11 cellular contexts compared by ENCODE assay signal in the genomic region with DNA sequence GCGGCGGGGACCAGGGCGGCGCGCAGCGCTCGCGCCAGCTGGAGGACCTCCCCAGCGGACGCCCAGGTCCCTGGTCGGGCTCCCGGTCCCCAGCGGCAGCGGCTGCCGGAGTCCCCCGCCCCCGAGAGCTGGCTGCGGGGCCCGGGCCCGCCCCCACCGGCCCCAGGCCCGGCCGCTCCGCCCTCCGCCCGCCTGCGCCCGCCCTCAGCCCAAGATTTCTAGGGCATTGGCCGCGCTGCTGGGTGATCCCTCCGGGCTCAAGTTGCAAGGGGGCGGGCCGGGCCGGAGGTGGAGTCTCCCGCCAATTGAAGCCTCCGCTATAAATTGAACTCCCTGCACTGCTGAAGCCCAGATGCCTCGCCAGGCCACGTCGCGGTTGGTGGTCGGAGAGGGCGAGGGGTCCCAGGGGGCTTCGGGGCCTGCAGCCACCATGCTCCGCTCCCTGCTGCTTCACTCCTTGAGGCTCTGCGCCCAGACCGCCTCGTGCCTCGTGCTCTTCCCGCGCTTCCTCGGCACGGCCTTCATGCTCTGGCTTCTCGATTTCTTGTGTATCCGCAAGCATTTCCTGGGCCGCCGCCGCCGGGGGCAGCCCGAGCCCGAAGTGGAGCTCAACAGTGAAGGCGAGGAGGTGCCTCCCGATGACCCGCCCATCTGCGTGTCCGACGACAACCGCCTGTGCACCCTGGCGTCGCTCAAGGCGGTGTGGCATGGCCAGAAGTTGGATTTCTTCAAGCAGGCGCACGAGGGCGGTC. TPM values are rescaled to one million over a fixed set of nuclear protein-coding genes. Genes with fewer than 3 reads are reported as not detected.
DNase-seq lines count a peak whose midpoint lies in the region; ATAC-seq and TF ChIP-seq lines count a peak whose summit lies in the region.
"Had no signal": no experiment of that assay in that cellular context is flagged by ENCODE, and none has a peak within 500 bp of the region (broad histone marks: within the 10 kb centered on the region; RNA-seq: fewer than 3 reads in every experiment).

A gene (plus strand): TSS at position 351 of the 752 bp plus-strand sequence.

- H3K4me1 Mint-ChIP-seq in central memory CD8-positive, alpha-beta T cell, result peaks cover 6% of the 10 kb centered on the region
- peaks cover 0 to 4% of the 10 kb centered on the region in 2 donors for H3K4me1 Mint-ChIP-seq in natural killer cell treated with Interleukin-12 subunit alpha and Interleukin-12 subunit beta and Interleukin-15 and Interleukin-18, amount 100 ng/mL, for 72 hours (ENCODE audit: low read depth in 2 of 2)

- H3K9me3 ChIP-seq in A673 (ENCODE audit: low read depth, low read length, poor library complexity, severe bottlenecking) (peaks cover 5% of the 10 kb centered on the region), HEK293 (ENCODE audit: control insufficient read depth, insufficient read depth, low read depth, low read length) (no peaks in the 10 kb centered on the region)
- H3K9me3 ChIP-seq: HAP-1 had no signal

- CTCF ChIA-PET in A673 (lab: Charles Lee), result no interaction called here
- CTCF ChIA-PET in HEK293 (lab: Yijun Ruan, JAX), result no interaction called here

- peaks cover 88% of the 10 kb centered on the region for H3K27me3 ChIP-seq in A673 (replicated peaks; ENCODE audit: insufficient read depth, low read depth, low read length, poor library complexity)

- peaks cover 69% of the 10 kb centered on the region for H3K27me3 Mint-ChIP-seq in central memory CD8-positive, alpha-beta T cell
- H3K27me3 Mint-ChIP-seq in natural killer cell treated with Interleukin-12 subunit alpha and Interleukin-12 subunit beta and Interleukin-15 and Interleukin-18, amount 100 ng/mL, for 72 hours, result peaks cover 35 to 48% of the 10 kb centered on the region in 2 donors

- H3K27ac Mint-ChIP-seq in central memory CD8-positive, alpha-beta T cell (ENCODE audit: low read depth), result peak within 1 kb of the TSS; percentile 73
- no peak within 1 kb of the TSS for H3K27ac Mint-ChIP-seq in natural killer cell treated with Interleukin-12 subunit alpha and Interleukin-12 subunit beta and Interleukin-15 and Interleukin-18, amount 100 ng/mL, for 72 hours

- H3K4me1 ChIP-seq in A673 (ENCODE audit: insufficient read depth, low read length, poor library complexity, severe bottlenecking) (no peaks in the 10 kb centered on the region), HEK293 (ENCODE audit: control insufficient read depth, insufficient read depth, low read length) (no peaks in the 10 kb centered on the region; the same call in 1 of the 2 replicates)
- H3K4me1 ChIP-seq: HAP-1 had no signal

- H3K27ac ChIP-seq in A673 (ENCODE audit: low read depth, low read length, poor library complexity, severe bottlenecking) (no peak within 1 kb of the TSS), HEK293 (ENCODE audit: extremely low read depth, low read depth, low read length) (no peak within 1 kb of the TSS)
- H3K27ac ChIP-seq: HL-60 had no signal

- POLR2A ChIA-PET in A673 (lab: Charles Lee; ENCODE audit: low non-redundant PET), result no interaction called here
- POLR2A ChIA-PET in HEK293 (lab: Yijun Ruan, JAX), result no interaction called here

- H3K4me3 Mint-ChIP-seq in central memory CD8-positive, alpha-beta T cell, result no peak within 1 kb of the TSS
- H3K4me3 Mint-ChIP-seq in natural killer cell treated with Interleukin-12 subunit alpha and Interleukin-12 subunit beta and Interleukin-15 and Interleukin-18, amount 100 ng/mL, for 72 hours, result no peak within 1 kb of the TSS

- DNase-seq in A673 (ENCODE audit: low spot score) (peak; percentile 67), G401 (ENCODE audit: low spot score) (no peak)
- DNase-seq in central memory CD8-positive, alpha-beta T cell (ENCODE audit: low spot score in 2 of 2), result no peak
- DNase-seq in natural killer cell treated with Interleukin-12 subunit alpha and Interleukin-12 subunit beta and Interleukin-15 and Interleukin-18, amount 100 ng/mL, for 72 hours (ENCODE audit: low spot score), result peak; percentile 54
- DNase-seq: NCI-H2029 had no signal

- TF ChIP-seq CTCF in A673 (conservative IDR thresholded peaks at IDR 0.05; ENCODE audit: low read depth, low read length) (no peak), HEK293 (tag by site-specific recombination; IDR thresholded peaks at IDR 0.05) (no peak)

- no peak for ATAC-seq in central memory CD8-positive, alpha-beta T cell (replicated peaks; ENCODE audit: extremely low read depth, poor library complexity, severe bottlenecking)
- ATAC-seq in natural killer cell treated with Interleukin-12 subunit alpha and Interleukin-12 subunit beta and Interleukin-15 and Interleukin-18, amount 100 ng/mL, for 72 hours, result no peak
- ATAC-seq in HG03159 (IDR thresholded peaks at IDR 0.05; ENCODE audit: unreplicated experiment) (no peak), GM18867 (IDR thresholded peaks at IDR 0.05; ENCODE audit: unreplicated experiment) (no peak), GM21737 (IDR thresholded peaks at IDR 0.05; ENCODE audit: unreplicated experiment) (no peak)

- no peaks in the 10 kb centered on the region for H3K9me3 Mint-ChIP-seq in central memory CD8-positive, alpha-beta T cell
- no peaks in the 10 kb centered on the region for H3K9me3 Mint-ChIP-seq in natural killer cell treated with Interleukin-12 subunit alpha and Interleukin-12 subunit beta and Interleukin-15 and Interleukin-18, amount 100 ng/mL, for 72 hours

- BruUV-seq in A673 (replicated peaks; lab: Mats Ljungman, UMichigan), result no TSS peak

- peaks cover 3% of the 10 kb centered on the region for H3K36me3 Mint-ChIP-seq in central memory CD8-positive, alpha-beta T cell (ENCODE audit: insufficient read depth)
- H3K36me3 Mint-ChIP-seq in natural killer cell treated with Interleukin-12 subunit alpha and Interleukin-12 subunit beta and Interleukin-15 and Interleukin-18, amount 100 ng/mL, for 72 hours, result no peaks in the 10 kb centered on the region

- intact Hi-C loops in A673 (cut with micrococcal nuclease; ENCODE audit: unreplicated experiment), result no loop called here

- in situ Hi-C loops in G401 (cut with HindIII; ENCODE audit: low sequenced_read_pairs), result no loop called here

- H3K36me3 ChIP-seq in A673 (ENCODE audit: insufficient read depth, low read length, poor library complexity, severe bottlenecking) (no peaks in the 10 kb centered on the region), HEK293 (ENCODE audit: control insufficient read depth in 2 of 2, insufficient read depth in 1 of 2, low read length in 2 of 2) (no peaks in the 10 kb centered on the region)
- H3K36me3 ChIP-seq: HAP-1 had no signal

- H3K4me3 ChIP-seq in A673 (ENCODE audit: low read depth, low read length, poor library complexity, severe bottlenecking) (no peak within 1 kb of the TSS), HEK293 (ENCODE audit: low read depth, low read length) (no peak within 1 kb of the TSS)
- H3K4me3 ChIP-seq: HAP-1 had no signal

TF ChIP-seq in HEK293, 187 proteins besides CTCF, POLR2A, EP300 and RAD21 (continues in another document):
- TF ChIP-seq ZNF529 (tag by site-specific recombination; IDR thresholded peaks at IDR 0.05; ENCODE audit: insufficient replicate concordance) (no peak), ZNF2 (tag by site-specific recombination; IDR thresholded peaks at IDR 0.05) (no peak), ZNF555 (tag by site-specific recombination; conservative IDR thresholded peaks at IDR 0.05) (no peak), ZNF747 (tag by site-specific recombination; IDR thresholded peaks at IDR 0.05) (no peak), SP7 (tag by site-specific recombination; IDR thresholded peaks at IDR 0.05) (0 out of 2 replicates have a peak, but pooled peaks have one; percentile 14), ZNF624 (tag by site-specific recombination; IDR thresholded peaks at IDR 0.05) (no peak), ZNF837 (tag by site-specific recombination; IDR thresholded peaks at IDR 0.05) (no peak), ZNF169 (tag by site-specific recombination; IDR thresholded peaks at IDR 0.05) (no peak), GLI4 (tag by site-specific recombination; IDR thresholded peaks at IDR 0.05) (no peak), ZFHX2 (tag by site-specific recombination; conservative IDR thresholded peaks at IDR 0.05) (peak; percentile 61)
- TF ChIP-seq, protein P1, sequence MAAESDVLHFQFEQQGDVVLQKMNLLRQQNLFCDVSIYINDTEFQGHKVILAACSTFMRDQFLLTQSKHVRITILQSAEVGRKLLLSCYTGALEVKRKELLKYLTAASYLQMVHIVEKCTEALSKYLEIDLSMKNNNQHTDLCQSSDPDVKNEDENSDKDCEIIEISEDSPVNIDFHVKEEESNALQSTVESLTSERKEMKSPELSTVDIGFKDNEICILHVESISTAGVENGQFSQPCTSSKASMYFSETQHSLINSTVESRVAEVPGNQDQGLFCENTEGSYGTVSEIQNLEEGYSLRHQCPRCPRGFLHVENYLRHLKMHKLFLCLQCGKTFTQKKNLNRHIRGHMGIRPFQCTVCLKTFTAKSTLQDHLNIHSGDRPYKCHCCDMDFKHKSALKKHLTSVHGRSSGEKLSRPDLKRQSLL (tag by site-specific recombination; IDR thresholded peaks at IDR 0.05), result no peak
- TF ChIP-seq, protein P2, sequence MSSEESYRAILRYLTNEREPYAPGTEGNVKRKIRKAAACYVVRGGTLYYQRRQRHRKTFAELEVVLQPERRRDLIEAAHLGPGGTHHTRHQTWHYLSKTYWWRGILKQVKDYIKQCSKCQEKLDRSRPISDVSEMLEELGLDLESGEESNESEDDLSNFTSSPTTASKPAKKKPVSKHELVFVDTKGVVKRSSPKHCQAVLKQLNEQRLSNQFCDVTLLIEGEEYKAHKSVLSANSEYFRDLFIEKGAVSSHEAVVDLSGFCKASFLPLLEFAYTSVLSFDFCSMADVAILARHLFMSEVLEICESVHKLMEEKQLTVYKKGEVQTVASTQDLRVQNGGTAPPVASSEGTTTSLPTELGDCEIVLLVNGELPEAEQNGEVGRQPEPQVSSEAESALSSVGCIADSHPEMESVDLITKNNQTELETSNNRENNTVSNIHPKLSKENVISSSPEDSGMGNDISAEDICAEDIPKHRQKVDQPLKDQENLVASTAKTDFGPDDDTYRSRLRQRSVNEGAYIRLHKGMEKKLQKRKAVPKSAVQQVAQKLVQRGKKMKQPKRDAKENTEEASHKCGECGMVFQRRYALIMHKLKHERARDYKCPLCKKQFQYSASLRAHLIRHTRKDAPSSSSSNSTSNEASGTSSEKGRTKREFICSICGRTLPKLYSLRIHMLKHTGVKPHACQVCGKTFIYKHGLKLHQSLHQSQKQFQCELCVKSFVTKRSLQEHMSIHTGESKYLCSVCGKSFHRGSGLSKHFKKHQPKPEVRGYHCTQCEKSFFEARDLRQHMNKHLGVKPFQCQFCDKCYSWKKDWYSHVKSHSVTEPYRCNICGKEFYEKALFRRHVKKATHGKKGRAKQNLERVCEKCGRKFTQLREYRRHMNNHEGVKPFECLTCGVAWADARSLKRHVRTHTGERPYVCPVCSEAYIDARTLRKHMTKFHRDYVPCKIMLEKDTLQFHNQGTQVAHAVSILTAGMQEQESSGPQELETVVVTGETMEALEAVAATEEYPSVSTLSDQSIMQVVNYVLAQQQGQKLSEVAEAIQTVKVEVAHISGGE (tag by site-specific recombination; conservative IDR thresholded peaks at IDR 0.05; ENCODE audit: low read depth), result no peak

RNA-seq across cellular contexts. Expression of the gene that starts here (rescaled TPM):
- total RNA-seq in A673 (2021), result not detected in 2 replicates
- not detected for total RNA-seq in natural killer cell treated with Interleukin-12 subunit alpha and Interleukin-12 subunit beta and Interleukin-15 and Interleukin-18, amount 100 ng/mL, for 72 hours
- total RNA-seq in G401 (2014; rRNA removed; shearing (Covaris generic)), result not detected in 2 replicates

Comparison
In these comparisons a context has a peak if more than half of its experiments do, and no peak if none do; other contexts are left out.
1. Peak in DNase-seq in A673; RNA of the gene not detected or under 1 TPM.
2. Peak in DNase-seq in natural killer cell treated with Interleukin-12 subunit alpha and Interleukin-12 subunit beta and Interleukin-15 and Interleukin-18, amount 100 ng/mL, for 72 hours; RNA of the gene not detected or under 1 TPM.